ENCODE assay signal across 8 cellular contexts in genomic region chr1:231211005-231211857, GRCh38. TPM values are rescaled to one million over a fixed set of nuclear protein-coding genes. Genes with fewer than 3 reads are reported as not detected.
DNase-seq lines count a peak whose midpoint lies in the region; ATAC-seq and TF ChIP-seq lines count a peak whose summit lies in the region.

No MANE protein-coding gene starts in this region.

- no peaks in the 10 kb centered on the region for H3K36me3 Mint-ChIP-seq in activated B cell treated with CpG ODN at 0.5 μM for 24 hours (ENCODE audit: low read depth)

- intact Hi-C loops in activated B cell treated with CpG ODN at 0.5 μM for 24 hours (cut with micrococcal nuclease), result loop anchor here (1.0 to 10.0 kb wide), 7 partner anchors 124 to 569 kb away; partner anchors contain the start of genes ARV1, COG2, EXOC8 and FAM89A

- H3K4me3 Mint-ChIP-seq in activated B cell treated with CpG ODN at 0.5 μM for 24 hours, result peak overlapping the region; percentile 93

- POLR2A ChIA-PET in activated B cell treated with CpG ODN at 0.5 μM for 24 hours (lab: Charles Lee), result interaction anchor here (0.5 to 1.4 kb wide), 2 partner anchors 31 to 62 kb away, joined by 3 to 4 read pairs; no protein-coding TSS in a partner anchor

- CTCF ChIA-PET in activated B cell treated with CpG ODN at 0.5 μM for 24 hours (lab: Charles Lee), result interaction anchor here (0.7 to 1.6 kb wide), 7 partner anchors 232 to 569 kb away, joined by 3 to 6 read pairs (median 4); partner anchors contain the start of gene COG2

- peaks cover 37% of the 10 kb centered on the region for H3K4me1 Mint-ChIP-seq in activated B cell treated with CpG ODN at 0.5 μM for 24 hours

- H3K27ac Mint-ChIP-seq in activated B cell treated with CpG ODN at 0.5 μM for 24 hours, result peak overlapping the region; percentile 85

- TF ChIP-seq CTCF in activated B cell treated with CpG ODN at 0.5 μM for 24 hours (IDR thresholded peaks at IDR 0.05), result peak; percentile 46

- DNase-seq in AG20443 (ENCODE audit: low spot score) (peak; percentile 85), NCI-H2171 treated with DMSO at 0.1 percent for 48 hours (lab: John Stamatoyannopoulos, UW) (peak; percentile 83), activated B cell treated with CpG ODN at 0.5 μM for 24 hours (peak; percentile 90), kidney tubule cell (ENCODE audit: low spot score) (peak; percentile 85)
- peak; percentile 78 for DNase-seq in central memory CD4-positive, alpha-beta T cell
- DNase-seq in stimulated activated CD4-positive, alpha-beta T cell treated with anti-CD3 and anti-CD28 coated beads, Interleukin-1b, Interleukin-23, amount 100 ng/mL, for 24 hours (ENCODE audit: low read depth in 4 of 4, low spot score in 1 of 4), result peak; percentile 69 to 90 (median 85)

- no peaks in the 10 kb centered on the region for H3K9me3 Mint-ChIP-seq in activated B cell treated with CpG ODN at 0.5 μM for 24 hours

- H3K27me3 Mint-ChIP-seq in activated B cell treated with CpG ODN at 0.5 μM for 24 hours, result no peaks in the 10 kb centered on the region

- peak; percentile 86 for ATAC-seq in GM18909 (IDR thresholded peaks at IDR 0.05; ENCODE audit: poor library complexity, unreplicated experiment)
- peak; percentile 86 for ATAC-seq in HG03135 (IDR thresholded peaks at IDR 0.05; ENCODE audit: unreplicated experiment)
- ATAC-seq in activated B cell treated with CpG ODN at 0.5 μM for 24 hours (ENCODE audit: low read depth), result peak; percentile 89

RNA-seq across cellular contexts. Expression of gene GNPAT, which starts 29.8 kb away (rescaled TPM):
- total RNA-seq in activated B cell treated with CpG ODN at 0.5 μM for 24 hours, result 45.7 and 47.4 TPM in 2 replicates

RNA-seq across cellular contexts. Expression of gene TRIM67, which starts 49.4 kb away (rescaled TPM):
- total RNA-seq in activated B cell treated with CpG ODN at 0.5 μM for 24 hours, result not detected in 2 replicates

Comparison
In these comparisons a context has a peak if more than half of its experiments do, and no peak if none do; other contexts are left out.
1. Peak in every context shown above with its lines: DNase-seq and ATAC-seq.